In the genomic region with DNA sequence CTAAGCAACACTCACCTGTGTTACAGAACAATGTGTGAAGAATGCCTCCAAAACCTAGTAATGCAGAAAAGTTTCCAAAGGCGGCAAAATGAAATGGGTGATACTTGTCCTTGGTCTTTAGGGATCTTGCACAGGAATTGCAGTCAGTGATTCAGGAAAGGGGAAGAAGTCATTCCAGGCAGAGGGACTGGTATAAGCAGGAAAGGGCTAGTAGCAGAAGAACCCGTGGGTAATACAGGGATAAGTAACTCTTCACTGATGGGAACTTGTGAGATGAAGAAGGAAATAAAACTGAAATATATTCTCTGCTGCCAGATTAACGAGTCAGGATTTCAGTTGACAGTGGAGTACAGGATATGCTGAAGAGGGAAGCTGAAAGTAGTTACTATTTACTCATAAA, we compare ENCODE assay signal across 8 cellular contexts. TPM values are rescaled to one million over a fixed set of nuclear protein-coding genes. Genes with fewer than 3 reads are reported as not detected.
DNase-seq lines count a peak whose midpoint lies in the region; ATAC-seq and TF ChIP-seq lines count a peak whose summit lies in the region.

No MANE protein-coding gene starts in this region.

- H3K4me2 ChIP-seq in Loucy (ENCODE audit: low read depth, low read length, poor library complexity, severe bottlenecking): peak overlapping the region; percentile 95
- peak overlapping the region; percentile 82 for H3K4me2 ChIP-seq in neural cell (ENCODE audit: low read length)

- H3K36me3 Mint-ChIP-seq in Caco-2 (ENCODE audit: insufficient read depth, unreplicated experiment): peaks cover 8% of the 10 kb centered on the region

- no peak for TF ChIP-seq RAD21 in neural cell (conservative IDR thresholded peaks at IDR 0.05)

- TF ChIP-seq EP300 in neural cell (conservative IDR thresholded peaks at IDR 0.05; ENCODE audit: poor library complexity, severe bottlenecking): no peak

- H3K27ac Mint-ChIP-seq in Caco-2 (ENCODE audit: unreplicated experiment): peak overlapping the region; percentile 93

- POLR2A ChIA-PET in Caco-2 (lab: Charles Lee): no interaction called here

- H3K4me3 Mint-ChIP-seq in Caco-2 (ENCODE audit: unreplicated experiment): peak overlapping the region; percentile 84

- TF ChIP-seq CTCF in Caco-2 (IDR thresholded peaks at IDR 0.05; ENCODE audit: insufficient read depth in 1 of 2, low read depth in 1 of 2, low read length in 1 of 2, severe bottlenecking in 1 of 2, unreplicated experiment in 1 of 2): no peak
- TF ChIP-seq CTCF in Loucy (conservative IDR thresholded peaks at IDR 0.05; ENCODE audit: low read length): no peak
- TF ChIP-seq CTCF in neural cell (IDR thresholded peaks at IDR 0.05; ENCODE audit: poor library complexity, severe bottlenecking): no peak

- intact Hi-C loops in Caco-2 (cut with micrococcal nuclease; ENCODE audit: unreplicated experiment): loop anchor here (1.0 to 5.0 kb wide), 2 partner anchors 73 to 349 kb away; a partner anchor contains a TSS

- H3K36me3 ChIP-seq in Caco-2 (ENCODE audit: control insufficient read depth, insufficient read depth, low read length): no peaks in the 10 kb centered on the region
- no peaks in the 10 kb centered on the region for H3K36me3 ChIP-seq in Loucy (ENCODE audit: insufficient read depth, low read length)
- H3K36me3 ChIP-seq in ectodermal cell (ENCODE audit: control insufficient read depth, insufficient read depth, low read length): no peaks in the 10 kb centered on the region
- H3K36me3 ChIP-seq in neural cell (ENCODE audit: insufficient read depth, low read length): no peaks in the 10 kb centered on the region

- H3K9ac ChIP-seq in Loucy (ENCODE audit: low read depth, low read length, poor library complexity, severe bottlenecking) (peak overlapping the region; percentile 83), neural cell (ENCODE audit: low read length) (peak overlapping the region; percentile 58)

- peaks cover 6% of the 10 kb centered on the region for H3K27me3 Mint-ChIP-seq in Caco-2 (ENCODE audit: insufficient read depth, unreplicated experiment)

- no peaks in the 10 kb centered on the region for H3K27me3 ChIP-seq in Caco-2 (replicated peaks; ENCODE audit: control insufficient read depth, insufficient read depth, low read length)
- H3K27me3 ChIP-seq in Loucy (ENCODE audit: insufficient read depth, low read length, poor library complexity, severe bottlenecking): peaks cover 3% of the 10 kb centered on the region
- no peaks in the 10 kb centered on the region for H3K27me3 ChIP-seq in ectodermal cell (ENCODE audit: control insufficient read depth, insufficient read depth, low read length, poor library complexity, severe bottlenecking)
- H3K27me3 ChIP-seq in neural cell (ENCODE audit: insufficient read depth, low read depth, low read length): no peaks in the 10 kb centered on the region

- H3K4me1 ChIP-seq in Caco-2: no peaks in the 10 kb centered on the region
- peaks cover 2% of the 10 kb centered on the region for H3K4me1 ChIP-seq in Loucy (ENCODE audit: insufficient read depth, low read length, poor library complexity, severe bottlenecking)
- no peaks in the 10 kb centered on the region for H3K4me1 ChIP-seq in ectodermal cell (ENCODE audit: control insufficient read depth, insufficient read depth, low read length)

- CTCF ChIA-PET in Caco-2 (lab: Charles Lee): interaction anchor here (0.8 to 2.2 kb wide), 2 partner anchors 113 to 325 kb away, joined by 3 to 11 read pairs; no protein-coding TSS in a partner anchor

- no peak overlapping the region for H2AFZ ChIP-seq in Loucy (ENCODE audit: low read length)
- H2AFZ ChIP-seq in neural cell (ENCODE audit: low read depth, low read length): no peak overlapping the region

- peaks cover 7% of the 10 kb centered on the region for H4K20me1 ChIP-seq in Loucy (ENCODE audit: insufficient read depth, low read length, poor library complexity, severe bottlenecking)
- H4K20me1 ChIP-seq in neural cell (ENCODE audit: insufficient read depth): no peaks in the 10 kb centered on the region

- H3F3A ChIP-seq in Loucy (ENCODE audit: low read depth): no peaks in the 10 kb centered on the region
- no peaks in the 10 kb centered on the region for H3F3A ChIP-seq in neural cell (ENCODE audit: insufficient read depth, low read length, poor library complexity, severe bottlenecking)

- BruUV-seq in Caco-2 (replicated peaks; lab: Mats Ljungman, UMichigan): no TSS peak

- H3K9me3 ChIP-seq in Caco-2 (no peaks in the 10 kb centered on the region), Loucy (ENCODE audit: insufficient read depth, low read depth, low read length) (no peaks in the 10 kb centered on the region), ectodermal cell (ENCODE audit: control insufficient read depth, low read length) (no peaks in the 10 kb centered on the region), neural cell (ENCODE audit: low read length) (no peaks in the 10 kb centered on the region)

- H3K27ac ChIP-seq in ectodermal cell (ENCODE audit: insufficient read depth, low read depth, low read length, poor library complexity, severe bottlenecking): no peak overlapping the region
- H3K27ac ChIP-seq in neural cell (ENCODE audit: low read length): no peak overlapping the region

- no peak for DNase-seq in Caco-2
- no peak for DNase-seq in activated CD4-positive, alpha-beta T cell treated with anti-CD3 and anti-CD28 coated beads, Interleukin-2, amount 50 U/mL, for 4 hours
- no peak for DNase-seq in A172 (ENCODE audit: low spot score)

- H3K9me2 ChIP-seq in Loucy (replicated peaks; ENCODE audit: low read depth, low read length) (no peaks in the 10 kb centered on the region), neural cell (ENCODE audit: insufficient read depth, low read length) (no peaks in the 10 kb centered on the region)

- WGBS in ectodermal cell, 2 experiments: 50 to 57% methylated on average over 2 to 3 of the region's 3 CpGs

- H3K4me1 Mint-ChIP-seq in Caco-2 (ENCODE audit: low read depth, unreplicated experiment): peaks cover 12% of the 10 kb centered on the region

- H3K4me3 ChIP-seq in Caco-2 (ENCODE audit: low read depth, low read length): peak overlapping the region; percentile 77
- peak overlapping the region; percentile 93 for H3K4me3 ChIP-seq in Loucy (ENCODE audit: low read length, poor library complexity, severe bottlenecking)
- peak overlapping the region; percentile 84 for H3K4me3 ChIP-seq in ectodermal cell (ENCODE audit: insufficient read depth, low read depth, low read length)
- H3K4me3 ChIP-seq in neural cell (ENCODE audit: low read length): peak overlapping the region; percentile 82

- no peaks in the 10 kb centered on the region for H3K9me3 Mint-ChIP-seq in Caco-2 (ENCODE audit: unreplicated experiment)

- H3K79me2 ChIP-seq in Loucy (ENCODE audit: insufficient read depth, low read length) (peaks cover 35% of the 10 kb centered on the region), neural cell (replicated peaks; ENCODE audit: insufficient read depth, low read length) (peaks cover 25% of the 10 kb centered on the region)

- no peak for ATAC-seq in activated CD4-positive, CD25-positive, alpha-beta regulatory T cell treated with anti-CD3 and anti-CD28 coated beads, Interleukin-2, amount 50 U/mL, for 24 hours
- no peak for ATAC-seq in HG02759 (IDR thresholded peaks at IDR 0.05; ENCODE audit: unreplicated experiment)

TF ChIP-seq in neural cell, 6 proteins besides CTCF, POLR2A, EP300 and RAD21:
- TF ChIP-seq SMC3 (conservative IDR thresholded peaks at IDR 0.05; ENCODE audit: poor library complexity): no peak
- TF ChIP-seq POLR2AphosphoS5 (IDR thresholded peaks at IDR 0.05): no peak
- TF ChIP-seq EZH2 (IDR thresholded peaks at IDR 0.05; ENCODE audit: borderline replicate concordance, insufficient read depth, low read length, poor library complexity, severe bottlenecking): no peak
- no peak for TF ChIP-seq MXI1 (conservative IDR thresholded peaks at IDR 0.05; ENCODE audit: poor library complexity, severe bottlenecking)
- TF ChIP-seq, protein P1, sequence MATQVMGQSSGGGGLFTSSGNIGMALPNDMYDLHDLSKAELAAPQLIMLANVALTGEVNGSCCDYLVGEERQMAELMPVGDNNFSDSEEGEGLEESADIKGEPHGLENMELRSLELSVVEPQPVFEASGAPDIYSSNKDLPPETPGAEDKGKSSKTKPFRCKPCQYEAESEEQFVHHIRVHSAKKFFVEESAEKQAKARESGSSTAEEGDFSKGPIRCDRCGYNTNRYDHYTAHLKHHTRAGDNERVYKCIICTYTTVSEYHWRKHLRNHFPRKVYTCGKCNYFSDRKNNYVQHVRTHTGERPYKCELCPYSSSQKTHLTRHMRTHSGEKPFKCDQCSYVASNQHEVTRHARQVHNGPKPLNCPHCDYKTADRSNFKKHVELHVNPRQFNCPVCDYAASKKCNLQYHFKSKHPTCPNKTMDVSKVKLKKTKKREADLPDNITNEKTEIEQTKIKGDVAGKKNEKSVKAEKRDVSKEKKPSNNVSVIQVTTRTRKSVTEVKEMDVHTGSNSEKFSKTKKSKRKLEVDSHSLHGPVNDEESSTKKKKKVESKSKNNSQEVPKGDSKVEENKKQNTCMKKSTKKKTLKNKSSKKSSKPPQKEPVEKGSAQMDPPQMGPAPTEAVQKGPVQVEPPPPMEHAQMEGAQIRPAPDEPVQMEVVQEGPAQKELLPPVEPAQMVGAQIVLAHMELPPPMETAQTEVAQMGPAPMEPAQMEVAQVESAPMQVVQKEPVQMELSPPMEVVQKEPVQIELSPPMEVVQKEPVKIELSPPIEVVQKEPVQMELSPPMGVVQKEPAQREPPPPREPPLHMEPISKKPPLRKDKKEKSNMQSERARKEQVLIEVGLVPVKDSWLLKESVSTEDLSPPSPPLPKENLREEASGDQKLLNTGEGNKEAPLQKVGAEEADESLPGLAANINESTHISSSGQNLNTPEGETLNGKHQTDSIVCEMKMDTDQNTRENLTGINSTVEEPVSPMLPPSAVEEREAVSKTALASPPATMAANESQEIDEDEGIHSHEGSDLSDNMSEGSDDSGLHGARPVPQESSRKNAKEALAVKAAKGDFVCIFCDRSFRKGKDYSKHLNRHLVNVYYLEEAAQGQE (IDR thresholded peaks at IDR 0.05; ENCODE audit: borderline replicate concordance): no peak
- no peak for TF ChIP-seq TAF1 (IDR thresholded peaks at IDR 0.05; ENCODE audit: low read depth)

RNA-seq across cellular contexts. Expression of a gene that starts 1.2 kb away (rescaled TPM):
- total RNA-seq in Caco-2 (2022): 14.1 and 14.3 TPM in 2 replicates
- polyA plus RNA-seq in ectodermal cell (2013, experiment 1 of 4): 13.1 TPM
- polyA plus RNA-seq in ectodermal cell (2013, experiment 2 of 4): 15.6 TPM
- 10.6 TPM for polyA plus RNA-seq in ectodermal cell (2013, experiment 3 of 4)
- polyA plus RNA-seq in ectodermal cell (2013, experiment 4 of 4): 11.9 TPM
- 2.9 and 6.1 TPM in 2 replicates for polyA plus RNA-seq in neural cell
- polyA minus RNA-seq in neural cell: 22.9 and 25.8 TPM in 2 replicates
- total RNA-seq in A172 (2014; rRNA removed; shearing (Covaris generic)): 24.0 and 28.9 TPM in 2 replicates
